ENCODE assay signal across 8 cellular contexts in the genomic region with DNA sequence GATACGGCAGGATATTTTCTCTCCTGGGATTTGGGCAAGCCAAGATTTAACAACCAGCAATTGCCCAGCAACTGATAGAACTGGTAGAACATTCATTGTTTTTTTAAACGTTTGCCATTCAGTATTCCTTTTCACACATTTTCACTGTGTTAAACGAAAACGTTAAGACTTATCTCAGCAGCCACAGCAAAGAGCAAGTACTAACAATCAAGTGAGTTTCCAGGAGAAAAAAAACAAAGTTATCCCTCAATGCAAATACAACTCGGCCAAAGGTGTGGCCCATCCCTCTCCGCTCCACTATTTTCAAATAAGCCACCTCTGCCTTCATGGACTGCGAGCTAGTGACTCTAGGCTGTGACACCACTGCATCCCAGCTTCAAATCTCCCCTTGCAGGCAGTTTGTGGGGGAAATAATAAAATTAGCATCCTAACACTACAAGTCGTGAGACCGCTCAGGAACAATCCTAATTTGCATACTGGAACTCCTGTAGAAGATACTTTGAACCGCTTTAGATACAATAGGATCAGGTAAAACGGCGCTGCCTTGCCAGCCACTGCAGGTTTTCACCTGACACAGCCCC. TPM values are rescaled to one million over a fixed set of nuclear protein-coding genes. Genes with fewer than 3 reads are reported as not detected.
DNase-seq lines count a peak whose midpoint lies in the region; ATAC-seq and TF ChIP-seq lines count a peak whose summit lies in the region.

No MANE protein-coding gene starts in this region.

- in situ Hi-C loops in G401 (cut with HindIII; ENCODE audit: low sequenced_read_pairs), result no loop called here

- H3K9me3 ChIP-seq in A673 (ENCODE audit: low read depth, low read length, poor library complexity, severe bottlenecking) (no peaks in the 10 kb centered on the region), Karpas-422 (ENCODE audit: low read length) (no peaks in the 10 kb centered on the region), mucosa of rectum (ENCODE audit: control insufficient read depth in 2 of 2, low read length in 2 of 2) (no peaks in the 10 kb centered on the region)

- H3K36me3 ChIP-seq in A673 (ENCODE audit: insufficient read depth, low read length, poor library complexity, severe bottlenecking) (peaks cover 6% of the 10 kb centered on the region), Karpas-422 (ENCODE audit: insufficient read depth, low read length) (0 out of 2 replicates have a peak, but pooled peaks cover 8% of the 10 kb centered on the region), mucosa of rectum (ENCODE audit: control insufficient read depth in 2 of 2, insufficient read depth in 2 of 2, low read length in 2 of 2) (no peaks in the 10 kb centered on the region)

- H3K9ac ChIP-seq in Karpas-422 (ENCODE audit: low read length) (peak overlapping the region; percentile 92), mucosa of rectum (ENCODE audit: low read depth in 1 of 2, low read length in 2 of 2) (peak overlapping the region; percentile 46 to 52)

- H2AFZ ChIP-seq in Karpas-422 (ENCODE audit: low read length), result peak overlapping the region; percentile 97

- H3K4me2 ChIP-seq in Karpas-422 (ENCODE audit: low read depth, low read length, poor library complexity, severe bottlenecking), result peak overlapping the region; percentile 96

- TF ChIP-seq CTCF in A673 (conservative IDR thresholded peaks at IDR 0.05; ENCODE audit: low read depth, low read length), result no peak

- H3K4me1 ChIP-seq in A673 (ENCODE audit: insufficient read depth, low read length, poor library complexity, severe bottlenecking), result peaks cover 28% of the 10 kb centered on the region
- peaks cover 47% of the 10 kb centered on the region for H3K4me1 ChIP-seq in Karpas-422 (ENCODE audit: low read length)
- H3K4me1 ChIP-seq in mucosa of rectum (ENCODE audit: control insufficient read depth in 2 of 2, insufficient read depth in 2 of 2, low read length in 2 of 2), result peaks cover 8 to 9% of the 10 kb centered on the region in 2 donors

- intact Hi-C loops in A673 (cut with micrococcal nuclease; ENCODE audit: unreplicated experiment), result loop anchor here (2.0 to 10.0 kb wide), 2 partner anchors 244 to 338 kb away; no protein-coding TSS in a partner anchor

- CTCF ChIA-PET in A673 (lab: Charles Lee), result interaction anchor here (1.1 kb wide), 1 partner anchor 246 kb away, joined by 4 read pairs; no protein-coding TSS in a partner anchor

- POLR2A ChIA-PET in A673 (lab: Charles Lee; ENCODE audit: low non-redundant PET), result no interaction called here

- H3K27ac ChIP-seq in A673 (ENCODE audit: low read depth, low read length, poor library complexity, severe bottlenecking) (peak overlapping the region; percentile 89), Karpas-422 (ENCODE audit: low read length) (no peak overlapping the region), mucosa of rectum (ENCODE audit: low read depth in 2 of 2, low read length in 2 of 2) (peak overlapping the region; percentile 8 to 61)

- peaks cover 44% of the 10 kb centered on the region for H3K79me2 ChIP-seq in Karpas-422 (ENCODE audit: low read length)

- no TSS peak for BruUV-seq in A673 (replicated peaks; lab: Mats Ljungman, UMichigan)

- H3K9me2 ChIP-seq in Karpas-422 (replicated peaks; ENCODE audit: insufficient read depth, low read length), result no peaks in the 10 kb centered on the region

- no peak for DNase-seq in A673 (ENCODE audit: low spot score)
- peak; percentile 65 for DNase-seq in Karpas-422
- DNase-seq in cerebellum (ENCODE audit: low spot score), result peak; percentile 17
- DNase-seq in G401 (ENCODE audit: low spot score), result no peak

- H3K27me3 ChIP-seq in A673 (replicated peaks; ENCODE audit: insufficient read depth, low read depth, low read length, poor library complexity), result no peaks in the 10 kb centered on the region
- no peaks in the 10 kb centered on the region for H3K27me3 ChIP-seq in Karpas-422 (ENCODE audit: low read length)
- H3K27me3 ChIP-seq in mucosa of rectum (ENCODE audit: control insufficient read depth in 2 of 2, insufficient read depth in 2 of 2, low read length in 2 of 2), result no peaks in the 10 kb centered on the region

- H3K4me3 ChIP-seq in A673 (ENCODE audit: low read depth, low read length, poor library complexity, severe bottlenecking) (peak overlapping the region; percentile 79), Karpas-422 (ENCODE audit: low read length) (peak overlapping the region; percentile 85), mucosa of rectum (ENCODE audit: low read length in 2 of 2) (peak overlapping the region; percentile 70 to 95)

- no peaks in the 10 kb centered on the region for H4K20me1 ChIP-seq in Karpas-422 (ENCODE audit: insufficient read depth, low read depth, low read length)

- ATAC-seq in GM19351 (IDR thresholded peaks at IDR 0.05; ENCODE audit: unreplicated experiment) (peak; percentile 15), GM18498 (IDR thresholded peaks at IDR 0.05; ENCODE audit: unreplicated experiment) (no peak), HG03457 (IDR thresholded peaks at IDR 0.05; ENCODE audit: unreplicated experiment) (no peak)

RNA-seq across cellular contexts. Expression of a gene that starts 0.4 kb away (rescaled TPM):
- 25.9 and 29.2 TPM in 2 replicates for total RNA-seq in A673 (2021)
- total RNA-seq in Karpas-422 (2014; rRNA removed; shearing (Covaris generic); ENCODE audit: low replicate concordance), result 6.3 and 16.0 TPM in 2 replicates
- 18.0 TPM for total RNA-seq in cerebellum
- total RNA-seq in G401 (2014; rRNA removed; shearing (Covaris generic)), result 11.6 and 12.6 TPM in 2 replicates

Comparison
In these comparisons a context has a peak if more than half of its experiments do, and no peak if none do; other contexts are left out.
1. DNase-seq: peak in Karpas-422 (single experiment) and cerebellum (single experiment); none in A673 (single experiment) and G401 (single experiment).
2. Peak in every context shown above with its lines, with median percentiles within 50 percentile points of each other: H3K4me3 ChIP-seq.